1 cellular context compared by ENCODE assay signal in the genomic region with DNA sequence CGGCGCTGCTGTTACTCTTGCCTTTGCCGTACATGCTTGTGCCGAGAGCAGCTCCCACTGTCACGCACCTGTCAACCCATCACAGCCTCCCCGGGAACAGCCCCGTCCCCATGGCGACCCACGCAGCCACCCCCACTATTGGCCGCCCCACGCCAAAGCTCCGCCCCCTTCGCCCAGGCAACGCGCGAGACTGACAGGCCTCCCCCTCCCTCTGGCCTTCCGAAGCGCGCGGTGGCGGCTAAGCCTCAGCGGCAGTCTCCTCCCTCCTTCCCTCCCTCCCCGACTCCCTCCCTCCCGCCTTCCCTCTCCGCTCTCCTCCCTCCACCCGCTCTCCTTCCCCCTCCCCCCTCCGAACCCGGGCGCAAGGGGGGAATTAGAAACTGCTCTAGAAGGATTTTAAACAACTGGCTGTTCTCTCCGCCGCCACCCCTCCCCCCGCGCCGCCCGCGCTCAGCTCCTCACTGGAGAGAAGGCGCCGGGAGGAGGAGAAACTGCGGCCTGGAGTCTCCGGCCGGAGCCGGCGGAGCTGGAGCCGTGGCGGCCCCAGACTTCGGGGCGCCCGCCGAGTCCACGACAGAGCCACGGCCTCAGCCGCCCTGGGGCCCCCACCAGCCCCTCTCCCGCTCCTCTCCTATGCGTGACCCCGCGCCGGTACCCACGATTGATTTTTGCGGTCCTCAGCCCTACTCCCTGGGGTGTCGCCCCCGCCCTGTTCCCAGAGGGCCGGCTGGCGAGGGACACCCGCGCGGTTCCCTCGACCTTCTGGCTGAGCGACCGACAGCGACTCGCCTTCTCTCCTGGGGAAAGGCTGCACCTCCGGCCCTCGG.
TF ChIP-seq lines count a peak whose summit lies in the region.

A gene (minus strand): TSS at position 89 of the 827 bp plus-strand sequence. CDS start 55 bp downstream, at position 34.

TF ChIP-seq in H1, 55 proteins besides CTCF, POLR2A, EP300 and RAD21 (continued from another document):
- TF ChIP-seq CHD2 (IDR thresholded peaks at IDR 0.05; ENCODE audit: low read length) (peak; percentile 35; the same call in 1 of the 2 replicates), ASH2L (IDR thresholded peaks at IDR 0.05; ENCODE audit: low read length) (peak; percentile 87), CTBP2 (IDR thresholded peaks at IDR 0.05; ENCODE audit: borderline replicate concordance, insufficient read depth, insufficient read length, low read length) (peak; percentile 49), MAFK (IDR thresholded peaks at IDR 0.05; ENCODE audit: low read depth, low read length) (no peak)
